ENCODE assay signal across 1 cellular context in the genomic region with DNA sequence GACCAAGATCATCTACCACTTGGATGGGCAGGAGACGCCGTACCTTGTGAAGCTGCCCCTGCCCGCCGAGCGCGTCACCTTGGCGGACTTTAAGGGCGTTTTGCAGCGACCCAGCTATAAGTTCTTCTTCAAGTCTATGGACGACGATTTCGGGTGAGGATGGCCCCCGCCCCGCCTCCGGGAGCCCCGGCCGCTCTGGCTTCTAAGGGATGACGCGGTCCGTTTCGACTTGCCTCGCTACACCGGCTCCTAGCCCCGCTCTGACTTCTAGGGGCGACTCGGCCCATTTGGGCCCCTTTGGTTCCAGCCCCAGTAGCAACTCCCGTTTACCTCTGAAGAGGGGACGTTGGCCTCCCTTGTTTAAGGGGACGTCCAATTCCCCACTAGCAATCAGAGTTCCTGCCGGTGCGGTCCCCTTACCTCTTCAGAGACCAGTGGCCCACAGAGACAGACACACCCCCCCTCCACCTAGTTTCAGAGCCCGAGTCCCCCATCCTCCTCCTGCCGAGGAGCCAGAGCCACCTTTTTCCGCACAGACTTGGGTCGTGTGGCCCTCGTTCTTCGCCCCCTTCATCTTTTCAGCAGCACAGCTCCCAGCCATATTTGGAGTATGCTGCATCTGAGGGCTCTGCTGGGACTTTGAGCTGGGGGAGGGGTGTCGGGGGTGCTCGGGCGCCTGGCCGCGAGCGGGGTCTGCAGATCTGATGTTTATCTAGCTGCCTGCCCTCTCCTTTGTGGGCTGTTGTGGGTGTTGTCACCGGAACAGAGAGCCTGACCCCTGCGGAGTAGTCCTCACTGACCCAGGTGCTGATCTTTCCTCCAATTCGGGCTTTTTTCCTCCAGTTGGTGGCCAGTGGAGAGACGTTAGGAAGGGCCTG.
A peak's percentile ranks its signal among the peaks of the same experiment; 100 is the strongest.
TF ChIP-seq lines count a peak whose summit lies in the region.

No MANE protein-coding gene starts in this region.

TF ChIP-seq in Ishikawa, 13 proteins besides CTCF, POLR2A, EP300 and RAD21 (continued from another document):
- TF ChIP-seq, protein P1, sequence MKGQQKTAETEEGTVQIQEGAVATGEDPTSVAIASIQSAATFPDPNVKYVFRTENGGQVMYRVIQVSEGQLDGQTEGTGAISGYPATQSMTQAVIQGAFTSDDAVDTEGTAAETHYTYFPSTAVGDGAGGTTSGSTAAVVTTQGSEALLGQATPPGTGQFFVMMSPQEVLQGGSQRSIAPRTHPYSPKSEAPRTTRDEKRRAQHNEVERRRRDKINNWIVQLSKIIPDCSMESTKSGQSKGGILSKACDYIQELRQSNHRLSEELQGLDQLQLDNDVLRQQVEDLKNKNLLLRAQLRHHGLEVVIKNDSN (IDR thresholded peaks at IDR 0.05): no peak
- no peak for TF ChIP-seq TAF1 (IDR thresholded peaks at IDR 0.05; ENCODE audit: low read depth)
- TF ChIP-seq TEAD4 (IDR thresholded peaks at IDR 0.05): no peak
- TF ChIP-seq FOXM1 (IDR thresholded peaks at IDR 0.05; ENCODE audit: borderline replicate concordance, low read depth): no peak
- TF ChIP-seq, protein P2, sequence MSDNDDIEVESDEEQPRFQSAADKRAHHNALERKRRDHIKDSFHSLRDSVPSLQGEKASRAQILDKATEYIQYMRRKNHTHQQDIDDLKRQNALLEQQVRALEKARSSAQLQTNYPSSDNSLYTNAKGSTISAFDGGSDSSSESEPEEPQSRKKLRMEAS (IDR thresholded peaks at IDR 0.05): peak; percentile 3; the same call in 1 of the 2 replicates
- TF ChIP-seq, protein P3, sequence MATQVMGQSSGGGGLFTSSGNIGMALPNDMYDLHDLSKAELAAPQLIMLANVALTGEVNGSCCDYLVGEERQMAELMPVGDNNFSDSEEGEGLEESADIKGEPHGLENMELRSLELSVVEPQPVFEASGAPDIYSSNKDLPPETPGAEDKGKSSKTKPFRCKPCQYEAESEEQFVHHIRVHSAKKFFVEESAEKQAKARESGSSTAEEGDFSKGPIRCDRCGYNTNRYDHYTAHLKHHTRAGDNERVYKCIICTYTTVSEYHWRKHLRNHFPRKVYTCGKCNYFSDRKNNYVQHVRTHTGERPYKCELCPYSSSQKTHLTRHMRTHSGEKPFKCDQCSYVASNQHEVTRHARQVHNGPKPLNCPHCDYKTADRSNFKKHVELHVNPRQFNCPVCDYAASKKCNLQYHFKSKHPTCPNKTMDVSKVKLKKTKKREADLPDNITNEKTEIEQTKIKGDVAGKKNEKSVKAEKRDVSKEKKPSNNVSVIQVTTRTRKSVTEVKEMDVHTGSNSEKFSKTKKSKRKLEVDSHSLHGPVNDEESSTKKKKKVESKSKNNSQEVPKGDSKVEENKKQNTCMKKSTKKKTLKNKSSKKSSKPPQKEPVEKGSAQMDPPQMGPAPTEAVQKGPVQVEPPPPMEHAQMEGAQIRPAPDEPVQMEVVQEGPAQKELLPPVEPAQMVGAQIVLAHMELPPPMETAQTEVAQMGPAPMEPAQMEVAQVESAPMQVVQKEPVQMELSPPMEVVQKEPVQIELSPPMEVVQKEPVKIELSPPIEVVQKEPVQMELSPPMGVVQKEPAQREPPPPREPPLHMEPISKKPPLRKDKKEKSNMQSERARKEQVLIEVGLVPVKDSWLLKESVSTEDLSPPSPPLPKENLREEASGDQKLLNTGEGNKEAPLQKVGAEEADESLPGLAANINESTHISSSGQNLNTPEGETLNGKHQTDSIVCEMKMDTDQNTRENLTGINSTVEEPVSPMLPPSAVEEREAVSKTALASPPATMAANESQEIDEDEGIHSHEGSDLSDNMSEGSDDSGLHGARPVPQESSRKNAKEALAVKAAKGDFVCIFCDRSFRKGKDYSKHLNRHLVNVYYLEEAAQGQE (IDR thresholded peaks at IDR 0.05; ENCODE audit: low read depth): peak; percentile 60; the same call in 1 of the 2 replicates
- TF ChIP-seq EGR1 (IDR thresholded peaks at IDR 0.05): no peak
